In the genomic region with DNA sequence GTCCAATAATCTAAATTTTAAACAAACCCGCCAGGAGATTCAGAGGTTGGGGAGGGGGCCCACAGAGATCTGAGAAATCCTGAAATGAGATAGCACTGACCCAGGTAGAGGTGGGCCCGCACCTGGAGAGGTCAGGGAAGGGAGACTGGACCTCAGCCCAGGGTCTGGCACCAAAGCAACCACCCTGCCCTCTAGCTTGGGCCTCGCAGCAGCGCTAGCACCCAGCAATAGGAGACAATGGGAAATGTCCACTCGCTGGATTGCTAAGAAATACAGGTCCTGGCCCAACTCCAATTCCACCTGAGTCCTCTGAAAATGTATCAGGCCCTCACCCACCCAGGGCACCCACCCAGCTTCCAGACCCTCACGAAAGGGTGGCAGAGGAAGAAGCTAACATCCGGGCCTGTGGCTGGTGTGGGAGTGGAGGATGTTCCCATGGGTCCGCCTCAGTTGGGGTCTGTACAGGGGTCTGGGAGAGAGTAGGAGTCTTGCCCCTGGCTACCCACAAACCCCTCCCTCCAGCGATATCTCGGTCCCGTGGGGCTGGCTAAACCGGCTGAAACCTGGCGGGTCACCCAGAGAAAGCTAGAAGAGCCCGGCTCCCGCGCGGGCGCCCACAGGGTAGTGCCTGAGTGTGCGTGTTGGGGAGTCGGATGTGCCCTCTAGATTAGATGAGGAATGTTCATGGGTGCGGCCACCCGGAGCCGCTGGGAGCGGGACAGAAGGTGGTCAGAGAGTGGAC, we compare ENCODE assay signal across 9 cellular contexts. TPM values are rescaled to one million over a fixed set of nuclear protein-coding genes. Genes with fewer than 3 reads are reported as not detected.
DNase-seq lines count a peak whose midpoint lies in the region; ATAC-seq and TF ChIP-seq lines count a peak whose summit lies in the region.
"Had no signal": no experiment of that assay in that cellular context is flagged by ENCODE, and none has a peak within 500 bp of the region (broad histone marks: within the 10 kb centered on the region; RNA-seq: fewer than 3 reads in every experiment).

No MANE protein-coding gene starts in this region.

- H3K27ac Mint-ChIP-seq in activated T-cell treated with anti-CD3 and anti-CD28 coated beads, Interleukin-2, amount 50 U/mL, for 72 hours = peak overlapping the region; percentile 50

- no peaks in the 10 kb centered on the region for H3K36me3 ChIP-seq in mucosa of rectum (ENCODE audit: control insufficient read depth in 2 of 2, insufficient read depth in 2 of 2, low read length in 2 of 2)
- no peaks in the 10 kb centered on the region for H3K36me3 ChIP-seq in transverse colon

- H3K27me3 ChIP-seq in dorsolateral prefrontal cortex = peaks cover 0 to 17% (median 3%) of the 10 kb centered on the region in 45 donors
- H3K27me3 ChIP-seq in mucosa of rectum (ENCODE audit: control insufficient read depth in 2 of 2, insufficient read depth in 2 of 2, low read length in 2 of 2) = peaks cover 0 to 2% of the 10 kb centered on the region in 2 donors
- H3K27me3 ChIP-seq in transverse colon = peaks cover 23% of the 10 kb centered on the region

- H3K4me3 Mint-ChIP-seq in activated T-cell treated with anti-CD3 and anti-CD28 coated beads, Interleukin-2, amount 50 U/mL, for 72 hours = peak overlapping the region; percentile 78 to 85

- peak overlapping the region; percentile 42 to 93 (median 75) for H3K4me3 ChIP-seq in dorsolateral prefrontal cortex
- H3K4me3 ChIP-seq in mucosa of rectum (ENCODE audit: low read length in 2 of 2) = peak overlapping the region; percentile 65 to 78
- peak overlapping the region in 3 of 4 donors; percentile 51 to 73 (median 60) for H3K4me3 ChIP-seq in transverse colon

- no peaks in the 10 kb centered on the region for H3K9me3 ChIP-seq in mucosa of rectum (ENCODE audit: control insufficient read depth in 2 of 2, low read length in 2 of 2)
- H3K9me3 ChIP-seq in transverse colon = no peaks in the 10 kb centered on the region

- peak overlapping the region in 1 of 2 donors; percentile 63 for H3K9ac ChIP-seq in mucosa of rectum (ENCODE audit: low read depth in 1 of 2, low read length in 2 of 2)

- WGBS in transverse colon (ENCODE audit: low coverage in 1 of 2), 2 donors = 51 to 69% methylated on average over 2 to 24 of the region's 24 CpGs

- intact Hi-C loops in dorsolateral prefrontal cortex (cut with DNase I) = loop anchor here (1.0 to 5.0 kb wide), 3 partner anchors 36 to 96 kb away; a partner anchor contains a TSS
- intact Hi-C loops in transverse colon (cut with DNase I; ENCODE audit: low total_unique reads) = no loop called here

- no peak for TF ChIP-seq EP300 in transverse colon (IDR thresholded peaks at IDR 0.05; ENCODE audit: low read depth)

- no peak for DNase-seq in activated T-cell treated with anti-CD3 and anti-CD28 coated beads, Interleukin-2, amount 50 U/mL, for 72 hours
- no peak for DNase-seq in activated T-cell treated with anti-CD3 and anti-CD28 coated beads for 4 hours
- DNase-seq in dorsolateral prefrontal cortex = no peak
- DNase-seq in transverse colon = no peak
- DNase-seq: NCI-H2227 treated with DMSO at 0.1 percent for 48 hours had no signal

- peaks cover 13 to 15% of the 10 kb centered on the region in 2 donors for H3K4me1 ChIP-seq in mucosa of rectum (ENCODE audit: control insufficient read depth in 2 of 2, insufficient read depth in 2 of 2, low read length in 2 of 2)
- peaks cover 5 to 27% (median 18%) of the 10 kb centered on the region in 4 donors for H3K4me1 ChIP-seq in transverse colon

- ATAC-seq in activated T-cell treated with anti-CD3 and anti-CD28 coated beads, Interleukin-2, amount 50 U/mL, for 72 hours (replicated peaks in 1 of 2) = no peak
- no peak for ATAC-seq in GM21526 (IDR thresholded peaks at IDR 0.05; ENCODE audit: low FRiP score, unreplicated experiment)
- no peak for ATAC-seq in GM21576 (IDR thresholded peaks at IDR 0.05; ENCODE audit: unreplicated experiment)
- no peak for ATAC-seq in GM21381 (IDR thresholded peaks at IDR 0.05; ENCODE audit: unreplicated experiment)

- TF ChIP-seq CTCF in dorsolateral prefrontal cortex (IDR thresholded peaks at IDR 0.05 in 54 of 56, conservative IDR thresholded peaks at IDR 0.05 in 2 of 56; ENCODE audit: low read depth in 1 of 56, partially characterized antibody in 56 of 56) (peak in 24 of 56 donors; percentile 6 to 53 (median 24)), transverse colon (IDR thresholded peaks at IDR 0.05) (no peak)

- H3K27me3 Mint-ChIP-seq in activated T-cell treated with anti-CD3 and anti-CD28 coated beads, Interleukin-2, amount 50 U/mL, for 72 hours (ENCODE audit: low read depth) = peaks cover 24% of the 10 kb centered on the region

- no peak for TF ChIP-seq POLR2A in transverse colon (IDR thresholded peaks at IDR 0.05)

- in situ Hi-C loops in transverse colon (cut with MboI; ENCODE audit: low pct_ligation_motif_present in 1 of 4, low pct_unique_long_range_greater_than_20kb in 1 of 4, low sequenced_read_pairs in 3 of 4) = no loop called here

- H3K27ac ChIP-seq in dorsolateral prefrontal cortex = peak overlapping the region; percentile 49 to 99 (median 95)
- no peak overlapping the region for H3K27ac ChIP-seq in mucosa of rectum (ENCODE audit: low read depth in 2 of 2, low read length in 2 of 2)
- H3K27ac ChIP-seq in transverse colon = no peak overlapping the region

- H3K36me3 Mint-ChIP-seq in activated T-cell treated with anti-CD3 and anti-CD28 coated beads, Interleukin-2, amount 50 U/mL, for 72 hours (ENCODE audit: insufficient read depth in 2 of 2) = no peaks in the 10 kb centered on the region

- no peaks in the 10 kb centered on the region for H3K9me3 Mint-ChIP-seq in activated T-cell treated with anti-CD3 and anti-CD28 coated beads, Interleukin-2, amount 50 U/mL, for 72 hours

- peaks cover 21% of the 10 kb centered on the region for H3K4me1 Mint-ChIP-seq in activated T-cell treated with anti-CD3 and anti-CD28 coated beads, Interleukin-2, amount 50 U/mL, for 72 hours (ENCODE audit: low read depth)

RNA-seq across cellular contexts. Expression of a gene that starts 1.1 kb away (rescaled TPM):
- total RNA-seq in activated T-cell treated with anti-CD3 and anti-CD28 coated beads, Interleukin-2, amount 50 U/mL, for 72 hours = under 1 TPM in 1 of 2 donors, not detected in 1; 0.48 TPM
- 100 to 1,000 TPM in 55 of 120 experiments, 10 to 100 TPM in 65; 20.8 to 459 (median 91.3) TPM for total RNA-seq in dorsolateral prefrontal cortex
- total RNA-seq in transverse colon = 10 to 100 TPM in 2 of 4 donors, 1 to 10 TPM in 2; 4.4 to 13.5 (median 9.6) TPM

RNA-seq across cellular contexts. Expression of a gene that starts 38.3 kb away (rescaled TPM):
- 10 to 100 TPM; 27.9 to 30.3 TPM for total RNA-seq in activated T-cell treated with anti-CD3 and anti-CD28 coated beads, Interleukin-2, amount 50 U/mL, for 72 hours
- total RNA-seq in dorsolateral prefrontal cortex = 10 to 100 TPM; 36.8 to 68.6 (median 51.1) TPM
- total RNA-seq in transverse colon = 10 to 100 TPM; 10.3 to 39.6 (median 36.5) TPM

Comparison
In these comparisons a context has a peak if more than half of its experiments do, and no peak if none do; other contexts are left out.
1. H3K27ac ChIP-seq: peak in dorsolateral prefrontal cortex (59 of 59); none in mucosa of rectum (0 of 2) and transverse colon (0 of 4).
2. Peak in every context shown above with its lines, with median percentiles within 50 percentile points of each other: H3K4me3 ChIP-seq.